In the genomic region with DNA sequence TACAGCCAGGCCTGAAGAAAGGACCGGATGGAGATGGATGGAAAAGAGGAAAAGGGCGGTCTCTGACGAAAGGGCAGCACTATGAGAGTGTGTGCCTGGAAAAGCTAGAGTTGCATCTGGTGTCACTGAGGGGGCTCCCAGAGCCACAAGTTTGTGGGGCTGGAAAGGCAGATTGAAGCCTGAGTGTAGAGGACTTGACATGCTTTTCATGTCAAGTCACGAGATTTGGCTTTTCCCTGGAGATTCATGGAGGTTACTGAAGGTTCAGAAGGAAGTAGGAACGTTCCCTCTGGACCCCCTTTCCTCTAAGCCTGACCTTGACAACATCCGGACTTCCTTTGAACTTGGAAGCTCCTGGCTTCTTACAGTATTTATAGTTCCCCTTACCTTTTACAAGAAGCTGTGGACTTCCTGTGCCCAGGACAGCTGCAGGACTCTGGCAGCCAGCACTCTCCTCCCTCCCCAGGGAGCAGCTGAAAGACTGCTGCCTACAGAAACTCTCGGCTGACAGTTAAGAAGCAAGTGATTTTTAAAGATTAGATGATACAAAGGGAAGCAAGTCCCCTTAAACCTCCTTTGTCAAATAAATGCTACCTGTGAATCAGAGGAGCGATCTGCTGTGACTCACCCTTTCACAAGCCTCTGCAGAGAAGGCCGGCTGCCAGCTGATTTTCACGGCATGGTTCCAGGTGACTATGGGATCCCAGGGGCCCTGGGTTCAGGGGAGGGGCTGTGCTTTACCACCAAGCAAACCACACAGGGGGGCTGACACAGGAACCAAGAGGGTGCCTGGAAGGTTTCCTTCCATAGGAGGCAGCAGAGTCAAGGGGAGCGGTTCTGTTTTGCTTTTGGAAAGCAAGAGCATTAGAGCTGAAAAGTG, we compare ENCODE assay signal across 7 cellular contexts.
A peak's percentile ranks its signal among the peaks of the same experiment; 100 is the strongest.
DNase-seq lines count a peak whose midpoint lies in the region; ATAC-seq and TF ChIP-seq lines count a peak whose summit lies in the region.

No MANE protein-coding gene starts in this region.

- DNase-seq in GM13976 (ENCODE audit: low spot score) (no peak), T-cell (peak in 29 of 34 experiments; percentile 2 to 33 (median 19)), dermis microvascular lymphatic vessel endothelial cell (ENCODE audit: low read depth in 2 of 2) (peak; percentile 71 to 86), natural killer cell (no peak), thyroid gland (peak; percentile 22 to 28)
- no peak for DNase-seq in activated T-helper 1 cell treated with anti-CD3 and anti-CD28 coated beads, Interleukin-12 subunit alpha, Interleukin-12 subunit beta, Interleukin-2, Interleukin-4 antibody, amounts not matched to agents 30 ng/mL and 10 ng/mL and 1 ng/mL, durations not matched to agents 14 hours and 24 hours and 36 hours (ENCODE audit: low spot score)

- no peak for TF ChIP-seq POLR2A in thyroid gland (IDR thresholded peaks at IDR 0.05)

- H3K4me1 Mint-ChIP-seq in T-cell (peaks cover 4 to 17% (median 12%) of the 10 kb centered on the region in 3 donors), natural killer cell (peaks cover 12 to 22% of the 10 kb centered on the region in 2 donors)
- peaks cover 6% of the 10 kb centered on the region for H3K4me1 Mint-ChIP-seq in activated T-helper 1 cell treated with anti-CD3 and anti-CD28 coated beads, Interleukin-12 subunit alpha, Interleukin-12 subunit beta, Interleukin-2, Interleukin-4 antibody, amounts not matched to agents 30 ng/mL and 10 ng/mL and 1 ng/mL, durations not matched to agents 14 hours and 24 hours and 36 hours (ENCODE audit: low read depth)

- H3K9me3 Mint-ChIP-seq in T-cell, result peaks cover 0 to 6% (median 0%) of the 10 kb centered on the region in 3 donors
- peaks cover 0 to 4% of the 10 kb centered on the region in 2 donors for H3K9me3 Mint-ChIP-seq in natural killer cell
- H3K9me3 Mint-ChIP-seq in activated T-helper 1 cell treated with anti-CD3 and anti-CD28 coated beads, Interleukin-12 subunit alpha, Interleukin-12 subunit beta, Interleukin-2, Interleukin-4 antibody, amounts not matched to agents 30 ng/mL and 10 ng/mL and 1 ng/mL, durations not matched to agents 14 hours and 24 hours and 36 hours, result no peaks in the 10 kb centered on the region

- peak; percentile 75 for ATAC-seq in HG03432 (IDR thresholded peaks at IDR 0.05; ENCODE audit: unreplicated experiment)
- peak; percentile 34 to 70 (median 44) for ATAC-seq in T-cell (replicated peaks in 1 of 4)
- ATAC-seq in natural killer cell, result peak; percentile 41 to 70 (median 60)

- H3K4me1 ChIP-seq in thyroid gland, result peaks cover 0 to 14% of the 10 kb centered on the region in 2 donors

- H3K27ac Mint-ChIP-seq in T-cell, result peak overlapping the region in 1 of 2 donors; percentile 24
- peak overlapping the region in 1 of 2 donors; percentile 71 for H3K27ac Mint-ChIP-seq in natural killer cell
- no peak overlapping the region for H3K27ac Mint-ChIP-seq in activated T-helper 1 cell treated with anti-CD3 and anti-CD28 coated beads, Interleukin-12 subunit alpha, Interleukin-12 subunit beta, Interleukin-2, Interleukin-4 antibody, amounts not matched to agents 30 ng/mL and 10 ng/mL and 1 ng/mL, durations not matched to agents 14 hours and 24 hours and 36 hours

- H3K4me3 Mint-ChIP-seq in T-cell, result no peak overlapping the region
- no peak overlapping the region for H3K4me3 Mint-ChIP-seq in natural killer cell
- H3K4me3 Mint-ChIP-seq in activated T-helper 1 cell treated with anti-CD3 and anti-CD28 coated beads, Interleukin-12 subunit alpha, Interleukin-12 subunit beta, Interleukin-2, Interleukin-4 antibody, amounts not matched to agents 30 ng/mL and 10 ng/mL and 1 ng/mL, durations not matched to agents 14 hours and 24 hours and 36 hours, result no peak overlapping the region

- H3K27me3 Mint-ChIP-seq in T-cell, result peaks cover 0 to 3% of the 10 kb centered on the region in 2 donors
- H3K27me3 Mint-ChIP-seq in natural killer cell (ENCODE audit: low read depth in 2 of 2), result no peaks in the 10 kb centered on the region
- H3K27me3 Mint-ChIP-seq in activated T-helper 1 cell treated with anti-CD3 and anti-CD28 coated beads, Interleukin-12 subunit alpha, Interleukin-12 subunit beta, Interleukin-2, Interleukin-4 antibody, amounts not matched to agents 30 ng/mL and 10 ng/mL and 1 ng/mL, durations not matched to agents 14 hours and 24 hours and 36 hours (ENCODE audit: insufficient read depth), result peaks cover 4% of the 10 kb centered on the region

- TF ChIP-seq CTCF in GM13976 (IDR thresholded peaks at IDR 0.05; ENCODE audit: borderline replicate concordance, control extremely low read depth, extremely low read depth, insufficient read depth, missing control alignments), result peak; percentile 28
- TF ChIP-seq CTCF in natural killer cell (IDR thresholded peaks at IDR 0.05), result peak; percentile 28
- peak in 3 of 6 experiments; percentile 3 to 23 (median 17) for TF ChIP-seq CTCF in thyroid gland (IDR thresholded peaks at IDR 0.05)

- H3K9me3 ChIP-seq in thyroid gland, result no peaks in the 10 kb centered on the region

- WGBS in thyroid gland, 2 donors, result 44 to 54% methylated on average over 11 of the region's 11 CpGs

- H3K36me3 ChIP-seq in thyroid gland, result no peaks in the 10 kb centered on the region

- CTCF ChIA-PET in T-cell (lab: Charles Lee), result interaction anchor here (0.6 to 2.8 kb wide), 5 partner anchors 19 to 222 kb away, joined by 3 to 25 read pairs (median 6); no protein-coding TSS in a partner anchor

- peaks cover 19% of the 10 kb centered on the region for H3K36me3 Mint-ChIP-seq in T-cell
- H3K36me3 Mint-ChIP-seq in natural killer cell, result peaks cover 15% of the 10 kb centered on the region
- H3K36me3 Mint-ChIP-seq in activated T-helper 1 cell treated with anti-CD3 and anti-CD28 coated beads, Interleukin-12 subunit alpha, Interleukin-12 subunit beta, Interleukin-2, Interleukin-4 antibody, amounts not matched to agents 30 ng/mL and 10 ng/mL and 1 ng/mL, durations not matched to agents 14 hours and 24 hours and 36 hours (ENCODE audit: low read depth), result no peaks in the 10 kb centered on the region

- peak overlapping the region in 2 of 3 donors; percentile 10 to 19 for H3K27ac ChIP-seq in thyroid gland

- H3K4me3 ChIP-seq in thyroid gland (replicated peaks in 1 of 3), result no peak overlapping the region

- in situ Hi-C loops in GM13976 (cut with MboI; ENCODE audit: low sequenced_read_pairs, unreplicated experiment), result no loop called here

- no peaks in the 10 kb centered on the region for H3K27me3 ChIP-seq in thyroid gland

- intact Hi-C loops in natural killer cell (cut with micrococcal nuclease) (loop anchor here (1.0 kb wide), 1 partner anchor 223 kb away; no protein-coding TSS in a partner anchor), thyroid gland (cut with DNase I) (no loop called here)
- intact Hi-C loops in activated T-helper 1 cell treated with anti-CD3 and anti-CD28 coated beads, Interleukin-12 subunit alpha, Interleukin-12 subunit beta, Interleukin-2, Interleukin-4 antibody, amounts not matched to agents 30 ng/mL and 10 ng/mL and 1 ng/mL, durations not matched to agents 14 hours and 24 hours and 36 hours (cut with micrococcal nuclease), result no loop called here

- POLR2A ChIA-PET in T-cell (lab: Charles Lee), result no interaction called here

Comparison
In these comparisons a context has a peak if more than half of its experiments do, and no peak if none do; other contexts are left out.
1. DNase-seq: peak in T-cell (29 of 34), dermis microvascular lymphatic vessel endothelial cell (2 of 2) and thyroid gland (2 of 2); none in GM13976 (single experiment), natural killer cell (single experiment) and activated T-helper 1 cell treated with anti-CD3 and anti-CD28 coated beads, Interleukin-12 subunit alpha, Interleukin-12 subunit beta, Interleukin-2, Interleukin-4 antibody, amounts not matched to agents 30 ng/mL and 10 ng/mL and 1 ng/mL, durations not matched to agents 14 hours and 24 hours and 36 hours (single experiment).
2. Peak in every context shown above with its lines, with median percentiles within 50 percentile points of each other: ATAC-seq.